ENCODE assay signal across 29 cellular contexts in the genomic region with DNA sequence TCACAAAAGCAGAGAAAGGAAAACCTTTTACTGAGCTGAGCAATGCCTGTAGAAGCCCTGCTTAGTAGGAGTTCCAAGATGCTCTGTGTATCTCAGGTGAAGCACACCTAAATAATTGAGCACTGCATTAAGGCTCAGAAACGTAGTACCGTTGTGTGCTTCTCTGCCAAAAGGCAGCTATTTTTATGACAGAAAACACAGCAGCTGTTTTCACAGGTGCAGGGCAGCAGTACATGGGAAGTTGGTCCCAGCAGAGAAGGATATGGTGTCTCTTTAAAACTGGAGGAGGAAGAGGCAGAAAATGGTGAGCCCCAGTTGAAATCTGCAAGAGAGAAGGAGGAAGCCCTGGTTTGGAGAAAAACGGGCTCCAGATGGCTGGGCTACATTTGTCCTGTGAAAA. TPM values are rescaled to one million over a fixed set of nuclear protein-coding genes. Genes with fewer than 3 reads are reported as not detected.
DNase-seq lines count a peak whose midpoint lies in the region; ATAC-seq and TF ChIP-seq lines count a peak whose summit lies in the region.
"Had no signal": no experiment of that assay in that cellular context is flagged by ENCODE, and none has a peak within 500 bp of the region (broad histone marks: within the 10 kb centered on the region; RNA-seq: fewer than 3 reads in every experiment).

No MANE protein-coding gene starts in this region.

- H3K9ac ChIP-seq in MM.1S (ENCODE audit: low read length) = no peak overlapping the region

- peaks cover 6% of the 10 kb centered on the region; the same call in 1 of the 2 replicates for H3F3A ChIP-seq in MM.1S (ENCODE audit: insufficient read depth, low read length)

- H3K4me3 ChIP-seq in MM.1S (ENCODE audit: low read length) = no peak overlapping the region
- no peak overlapping the region for H3K4me3 ChIP-seq in mucosa of descending colon
- no peak overlapping the region for H3K4me3 ChIP-seq in testis
- no peak overlapping the region for H3K4me3 ChIP-seq in osteoblast (ENCODE audit: insufficient read depth, low read length)
- H3K4me3 ChIP-seq: gastroesophageal sphincter, GM12878, pancreas, uterus had no signal

- H3K4me1 ChIP-seq in MM.1S (ENCODE audit: low read length) = peaks cover 39% of the 10 kb centered on the region
- H3K4me1 ChIP-seq in mucosa of descending colon (ENCODE audit: low read depth) = peaks cover 5% of the 10 kb centered on the region
- H3K4me1 ChIP-seq in testis = peaks cover 8% of the 10 kb centered on the region
- peaks cover 15% of the 10 kb centered on the region for H3K4me1 ChIP-seq in osteoblast (ENCODE audit: insufficient read depth, low read length)
- H3K4me1 ChIP-seq: uterus had no signal

- no peaks in the 10 kb centered on the region for H3K27me3 ChIP-seq in MM.1S (replicated peaks; ENCODE audit: insufficient read depth, low read length)
- no peaks in the 10 kb centered on the region for H3K27me3 ChIP-seq in testis
- peaks cover 26% of the 10 kb centered on the region for H3K27me3 ChIP-seq in osteoblast (ENCODE audit: insufficient read depth, low read length)
- H3K27me3 ChIP-seq: gastroesophageal sphincter, pancreas, uterus had no signal

- H4K20me1 ChIP-seq in MM.1S (ENCODE audit: insufficient read depth, low read length) = no peaks in the 10 kb centered on the region
- H4K20me1 ChIP-seq in osteoblast (ENCODE audit: insufficient read depth, low read length) = no peaks in the 10 kb centered on the region

- H3K4me2 ChIP-seq in MM.1S (ENCODE audit: low read depth, low read length) (peak overlapping the region; percentile 54; the same call in 1 of the 2 replicates), osteoblast (ENCODE audit: insufficient read depth, low read length) (no peak overlapping the region)

- H3K36me3 ChIP-seq in MM.1S (replicated peaks; ENCODE audit: insufficient read depth, low read length) (no peaks in the 10 kb centered on the region), mucosa of descending colon (ENCODE audit: low read depth) (no peaks in the 10 kb centered on the region), testis (ENCODE audit: low read depth, missing control alignments) (no peaks in the 10 kb centered on the region), osteoblast (ENCODE audit: insufficient read depth, low read length) (peaks cover under 1% of the 10 kb centered on the region)
- H3K36me3 ChIP-seq: pancreas, uterus had no signal

- H3K27ac ChIP-seq in MM.1S (ENCODE audit: low read length) (peak overlapping the region; percentile 71), testis (no peak overlapping the region), osteoblast (ENCODE audit: low read depth, low read length) (no peak overlapping the region)
- H3K27ac ChIP-seq: gastroesophageal sphincter, pancreas, uterus had no signal

- no peak for TF ChIP-seq POLR2A in testis (IDR thresholded peaks at IDR 0.05)

- H2AFZ ChIP-seq in MM.1S (ENCODE audit: low read length) (no peak overlapping the region), osteoblast (ENCODE audit: low read length) (no peak overlapping the region)

- intact Hi-C loops in mucosa of descending colon (cut with DNase I, micrococcal nuclease) (no loop called here), testis (cut with DNase I; ENCODE audit: low total_unique reads) (no loop called here)

- ATAC-seq in mucosa of descending colon = peak; percentile 6
- ATAC-seq: activated naive CD4-positive, alpha-beta T cell treated with anti-CD3 and anti-CD28 coated beads, Interleukin-2, amount 50 U/mL, for 72 hours; gastroesophageal sphincter; GM12878; pancreas had no signal

- WGBS in testis, 2 donors = 45 to 52% methylated on average over 3 of the region's 3 CpGs

- DNase-seq in NCI-H1694 (lab: John Stamatoyannopoulos, UW) (peak; percentile 7), NCI-H1694 treated with DMSO at 0.1 percent for 48 hours (lab: John Stamatoyannopoulos, UW) (no peak), MM.1S (peak; percentile 56), SHP77 treated with DMSO at 0.1 percent for 48 hours (lab: John Stamatoyannopoulos, UW) (peak; percentile 53), mucosa of descending colon (no peak), testis (no peak), SKM-1 (lab: John Stamatoyannopoulos, UW; ENCODE audit: unreplicated experiment) (no peak), osteoblast (ENCODE audit: insufficient read length, low spot score, missing footprints) (no peak)
- DNase-seq: 8988T; activated CD4-positive, alpha-beta T cell treated with anti-CD3 and anti-CD28 coated beads for 4 hours; activated CD8-positive, alpha-beta memory T cell treated with anti-CD3 and anti-CD28 coated beads for 24 hours; activated T-cell treated with anti-CD3 and anti-CD28 coated beads for 4 hours; anterior cingulate cortex; CD4-positive, CD25-positive, alpha-beta regulatory T cell; hypothalamus; mammary epithelial cell; NCI-H1092; NCI-H187 treated with DMSO at 0.1 percent for 48 hours; NCI-H446 treated with DMSO at 0.1 percent for 48 hours; pancreas; PC-3; Right ventricle myocardium superior; small intestine; stimulated activated naive CD4-positive, alpha-beta T cell treated with Interleukin-2 at 50 U/mL for 16 hours; T1000; uterus had no signal

- H3K9me3 ChIP-seq in MM.1S (replicated peaks; ENCODE audit: insufficient read depth, low read length) (no peaks in the 10 kb centered on the region), mucosa of descending colon (no peaks in the 10 kb centered on the region), testis (no peaks in the 10 kb centered on the region), osteoblast (ENCODE audit: low read depth, low read length) (no peaks in the 10 kb centered on the region)
- H3K9me3 ChIP-seq: gastroesophageal sphincter, pancreas, uterus had no signal

- H3K9me2 ChIP-seq in MM.1S (replicated peaks; ENCODE audit: insufficient read depth, low read length) = no peaks in the 10 kb centered on the region

- no peak for TF ChIP-seq CTCF in MM.1S (IDR thresholded peaks at IDR 0.05; ENCODE audit: low read length)
- TF ChIP-seq CTCF in mucosa of descending colon (IDR thresholded peaks at IDR 0.05) = no peak
- TF ChIP-seq CTCF in testis (IDR thresholded peaks at IDR 0.05) = no peak
- TF ChIP-seq CTCF in osteoblast (IDR thresholded peaks at IDR 0.05; ENCODE audit: extremely low read depth, low read depth, low read length) = no peak

- H3K79me2 ChIP-seq in MM.1S (ENCODE audit: low read length) = no peaks in the 10 kb centered on the region
- H3K79me2 ChIP-seq in osteoblast (ENCODE audit: insufficient read depth, low read length) = no peaks in the 10 kb centered on the region

RNA-seq across cellular contexts. Expression of a gene that starts 27.5 kb away (rescaled TPM):
- total RNA-seq in mucosa of descending colon = 10 to 100 TPM; 32.2 to 53.7 (median 53.6) TPM
- 10 to 100 TPM; 23.4 to 25.5 TPM for total RNA-seq in testis
- polyA plus RNA-seq in testis (ENCODE audit: insufficient read depth, low read depth, low replicate concordance) = 25.1 TPM
- total RNA-seq in osteoblast = 27.1 and 29.0 TPM in 2 replicates

RNA-seq across cellular contexts. Expression of a gene that starts 27.7 kb away (rescaled TPM):
- total RNA-seq in mucosa of descending colon (1 to 10 TPM; 2.0 to 3.7 (median 2.1) TPM), testis (1 to 10 TPM; 6.8 to 9.0 TPM), osteoblast (2.4 and 3.3 TPM in 2 replicates)
- polyA plus RNA-seq in testis (ENCODE audit: insufficient read depth, low read depth, low replicate concordance) = 11.7 TPM

Comparison
In these comparisons a context has a peak if more than half of its experiments do, and no peak if none do; other contexts are left out.
1. DNase-seq: peak in NCI-H1694 (single experiment), MM.1S (single experiment) and SHP77 treated with DMSO at 0.1 percent for 48 hours (single experiment); none in NCI-H1694 treated with DMSO at 0.1 percent for 48 hours (single experiment), mucosa of descending colon (0 of 3), testis (single experiment), SKM-1 (single experiment) and osteoblast (single experiment).